In the genomic region with DNA sequence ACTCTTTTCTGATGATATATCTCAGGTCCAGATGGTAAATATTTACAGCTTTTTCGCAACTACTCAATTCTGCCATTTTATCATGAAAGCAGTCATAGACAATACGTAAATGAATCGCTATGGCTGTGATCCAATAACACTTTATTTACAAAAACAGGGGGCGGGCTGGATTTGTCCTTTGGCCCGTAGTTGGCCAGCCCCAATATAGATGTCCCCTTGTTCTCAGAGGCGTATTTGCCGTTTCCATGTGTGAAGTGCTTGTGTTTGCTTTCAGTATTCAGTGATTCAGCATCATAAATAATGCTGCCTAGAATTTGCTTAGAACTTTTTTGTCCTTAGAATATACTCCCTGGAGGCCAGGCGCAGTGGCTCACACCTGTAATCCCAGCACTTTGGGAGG, we compare ENCODE assay signal across 16 cellular contexts.
"Had no signal": no experiment of that assay in that cellular context is flagged by ENCODE, and none has a peak within 500 bp of the region (broad histone marks: within the 10 kb centered on the region; RNA-seq: fewer than 3 reads in every experiment).

No MANE protein-coding gene starts in this region.

- FAIRE-seq: colon, kidney had no signal

- DNase-seq: cerebellar nuclear complex; foreskin keratinocyte; kidney; left cardiac atrium; left ventricle myocardium inferior; lower lobe of right lung; mesenchymal stem cell; naive B cell; right cardiac atrium; spleen; stimulated activated CD4-positive, alpha-beta T cell treated with anti-CD3 and anti-CD28 coated beads, Interleukin-15, amount 100 ng/mL, for 24 hours; stimulated activated CD4-positive, alpha-beta T cell treated with anti-CD3 and anti-CD28 coated beads, Interleukin-1b, Interleukin-23, amount 100 ng/mL, for 48 hours; stimulated activated CD4-positive, alpha-beta T cell treated with anti-CD3 and anti-CD28 coated beads, Interleukin-4, amount 100 ng/mL, for 24 hours; transverse colon had no signal

- ATAC-seq: foreskin keratinocyte; left cardiac atrium; lower lobe of right lung; right cardiac atrium; stimulated activated memory B cell treated with anti-CD40 and anti-IgM and Interleukin-4, amounts not matched to agents 10 μg/mL and 1 μg/mL and 100 μg/mL, for 72 hours had no signal
